ENCODE assay signal across 1 cellular context in the genomic region with DNA sequence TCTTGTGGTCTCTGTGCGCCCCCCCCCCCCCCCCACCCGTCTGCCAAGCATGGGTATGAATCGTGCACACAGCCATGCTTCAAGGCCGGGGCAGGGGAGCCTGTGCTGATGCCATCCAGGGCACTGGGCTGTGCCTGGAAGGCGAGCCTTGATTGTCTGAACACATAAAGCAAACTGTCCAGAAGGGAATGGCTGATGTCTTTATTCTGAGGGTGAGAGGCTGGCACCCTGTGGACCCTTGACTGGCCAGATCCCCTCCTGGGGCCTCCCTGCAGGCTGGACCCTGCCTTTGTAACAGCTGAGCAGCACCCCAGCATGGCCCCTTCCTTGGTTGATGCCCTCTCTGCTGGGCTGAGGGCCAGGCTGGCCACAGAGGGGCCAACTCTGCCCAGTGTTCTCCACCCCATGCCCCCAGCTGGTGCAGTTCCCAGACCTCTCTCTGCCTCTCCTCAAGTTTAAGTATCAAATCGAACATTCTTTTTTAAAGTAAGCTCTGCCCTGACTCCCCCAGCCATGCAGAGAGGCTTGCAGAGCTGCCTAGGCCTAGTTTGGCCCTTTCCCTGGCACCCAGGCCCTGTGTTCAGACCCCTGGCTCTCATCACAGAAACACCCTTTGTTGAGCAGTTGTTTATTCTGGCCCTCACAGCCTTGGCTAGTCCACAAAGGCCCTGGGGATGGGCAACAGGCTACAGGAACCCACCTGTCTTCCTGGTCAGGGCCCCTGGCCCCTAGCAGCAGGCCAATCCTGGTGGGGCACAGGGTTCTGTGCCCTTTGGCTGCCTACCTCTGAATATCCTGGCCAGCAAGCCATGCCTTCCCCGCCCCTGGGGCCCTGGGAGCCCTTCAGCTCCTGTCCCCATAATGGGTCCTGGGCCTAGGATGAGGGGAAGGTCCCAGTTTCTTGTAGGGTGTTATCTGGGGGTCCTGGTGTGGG.
TF ChIP-seq lines count a peak whose summit lies in the region.

No MANE protein-coding gene starts in this region.

TF ChIP-seq in HCT116, 20 proteins besides CTCF, POLR2A, EP300 and RAD21 (continued from another document):
- TF ChIP-seq, protein P1, sequence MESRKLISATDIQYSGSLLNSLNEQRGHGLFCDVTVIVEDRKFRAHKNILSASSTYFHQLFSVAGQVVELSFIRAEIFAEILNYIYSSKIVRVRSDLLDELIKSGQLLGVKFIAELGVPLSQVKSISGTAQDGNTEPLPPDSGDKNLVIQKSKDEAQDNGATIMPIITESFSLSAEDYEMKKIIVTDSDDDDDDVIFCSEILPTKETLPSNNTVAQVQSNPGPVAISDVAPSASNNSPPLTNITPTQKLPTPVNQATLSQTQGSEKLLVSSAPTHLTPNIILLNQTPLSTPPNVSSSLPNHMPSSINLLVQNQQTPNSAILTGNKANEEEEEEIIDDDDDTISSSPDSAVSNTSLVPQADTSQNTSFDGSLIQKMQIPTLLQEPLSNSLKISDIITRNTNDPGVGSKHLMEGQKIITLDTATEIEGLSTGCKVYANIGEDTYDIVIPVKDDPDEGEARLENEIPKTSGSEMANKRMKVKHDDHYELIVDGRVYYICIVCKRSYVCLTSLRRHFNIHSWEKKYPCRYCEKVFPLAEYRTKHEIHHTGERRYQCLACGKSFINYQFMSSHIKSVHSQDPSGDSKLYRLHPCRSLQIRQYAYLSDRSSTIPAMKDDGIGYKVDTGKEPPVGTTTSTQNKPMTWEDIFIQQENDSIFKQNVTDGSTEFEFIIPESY (IDR thresholded peaks at IDR 0.05; ENCODE audit: extremely low read depth, insufficient replicate concordance, low read length), result no peak
